In genomic region chr2:97699765-97700444, GRCh38 we compare ENCODE assay signal across 1 cellular context.
TF ChIP-seq lines count a peak whose summit lies in the region.

No MANE protein-coding gene starts in this region.

TF ChIP-seq in HepG2, 621 proteins besides CTCF, POLR2A, EP300 and RAD21 (continued from another document):
- no peak for TF ChIP-seq CSRNP1 (CRISPR knock-in tag; IDR thresholded peaks at IDR 0.05)
- no peak for TF ChIP-seq SRF (IDR thresholded peaks at IDR 0.05; ENCODE audit: low read depth, low read length)
- TF ChIP-seq ZNF7 (CRISPR knock-in tag; IDR thresholded peaks at IDR 0.05), result no peak
- no peak for TF ChIP-seq NFE2L2 (IDR thresholded peaks at IDR 0.05; ENCODE audit: low read length)
- TF ChIP-seq NFKBIZ (CRISPR knock-in tag; IDR thresholded peaks at IDR 0.05), result 0 out of 2 replicates have a peak, but pooled peaks have one; percentile 51
- TF ChIP-seq CENPX (CRISPR knock-in tag; IDR thresholded peaks at IDR 0.05), result no peak
- no peak for TF ChIP-seq PAXIP1 (CRISPR knock-in tag; conservative IDR thresholded peaks at IDR 0.05)
- TF ChIP-seq CHD2 (IDR thresholded peaks at IDR 0.05; ENCODE audit: low read depth, low read length), result no peak
- peak; percentile 46; the same call in 1 of the 2 replicates for TF ChIP-seq TFDP1 (CRISPR knock-in tag; IDR thresholded peaks at IDR 0.05; ENCODE audit: borderline replicate concordance)
